Comparison of ENCODE assay signal across 8 cellular contexts in the genomic region with DNA sequence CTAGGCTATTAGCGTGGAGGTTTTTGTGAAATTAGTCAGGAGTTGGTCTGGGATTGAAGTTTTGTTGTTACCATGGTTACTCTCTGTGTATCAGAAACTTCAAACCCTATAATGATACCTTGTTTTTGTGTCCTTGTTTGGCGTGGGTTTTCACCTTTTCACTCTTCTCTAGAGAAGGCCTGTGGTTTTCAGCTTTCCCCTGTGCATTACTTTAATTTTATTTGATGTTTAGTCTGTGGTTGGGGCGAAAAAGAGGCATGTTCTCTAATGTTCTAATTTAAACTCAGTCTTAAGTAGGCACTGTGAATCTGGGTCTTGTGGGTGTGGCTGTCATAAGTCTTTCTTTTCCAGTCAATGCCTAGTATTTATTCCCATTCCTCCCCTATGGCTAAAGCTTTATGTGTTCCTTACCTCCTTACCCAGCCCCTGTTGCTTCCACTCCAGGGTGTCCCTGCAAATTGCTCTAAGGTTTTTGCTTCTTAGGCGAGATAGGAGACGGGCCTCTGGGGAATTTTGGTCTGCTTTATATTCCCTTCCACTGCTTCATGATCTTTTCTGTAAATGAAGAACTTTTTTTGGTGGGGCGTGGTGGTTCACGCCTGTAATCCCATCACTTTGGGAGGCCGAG.
DNase-seq lines count a peak whose midpoint lies in the region; ATAC-seq and TF ChIP-seq lines count a peak whose summit lies in the region.

No MANE protein-coding gene starts in this region.

- CTCF ChIA-PET in activated CD8-positive, alpha-beta memory T cell treated with anti-CD3 and anti-CD28 coated beads, Interleukin-2, amount 10 ng/mL, durations not matched to agents 7 days and 5 days (lab: Charles Lee) = no interaction called here

- TF ChIP-seq POLR2A in esophagus squamous epithelium (IDR thresholded peaks at IDR 0.05) = no peak

- no peaks in the 10 kb centered on the region for H3K27me3 Mint-ChIP-seq in activated CD8-positive, alpha-beta memory T cell treated with anti-CD3 and anti-CD28 coated beads, Interleukin-2, amount 10 ng/mL, durations not matched to agents 7 days and 5 days
- no peaks in the 10 kb centered on the region for H3K27me3 Mint-ChIP-seq in T-helper 17 cell
- H3K27me3 Mint-ChIP-seq in progenitor cell of endocrine pancreas = no peaks in the 10 kb centered on the region

- peaks cover 0 to 3% (median 0%) of the 10 kb centered on the region in 3 donors for H3K36me3 ChIP-seq in esophagus squamous epithelium

- peaks cover 6% of the 10 kb centered on the region for H3K36me3 Mint-ChIP-seq in activated CD8-positive, alpha-beta memory T cell treated with anti-CD3 and anti-CD28 coated beads, Interleukin-2, amount 10 ng/mL, durations not matched to agents 7 days and 5 days
- H3K36me3 Mint-ChIP-seq in T-helper 17 cell (ENCODE audit: low read depth) = peaks cover 2% of the 10 kb centered on the region
- peaks cover 12% of the 10 kb centered on the region for H3K36me3 Mint-ChIP-seq in progenitor cell of endocrine pancreas (ENCODE audit: insufficient read depth)

- ATAC-seq in activated CD8-positive, alpha-beta memory T cell treated with anti-CD3 and anti-CD28 coated beads, Interleukin-2, amount 10 ng/mL, durations not matched to agents 7 days and 5 days = peak; percentile 55
- ATAC-seq in HG02798 (IDR thresholded peaks at IDR 0.05; ENCODE audit: poor library complexity, unreplicated experiment) (peak; percentile 93), T-helper 17 cell (peak; percentile 91), right cardiac atrium (no peak)

- no peaks in the 10 kb centered on the region for H3K9me3 Mint-ChIP-seq in activated CD8-positive, alpha-beta memory T cell treated with anti-CD3 and anti-CD28 coated beads, Interleukin-2, amount 10 ng/mL, durations not matched to agents 7 days and 5 days (ENCODE audit: low read depth)
- no peaks in the 10 kb centered on the region for H3K9me3 Mint-ChIP-seq in progenitor cell of endocrine pancreas (ENCODE audit: low read depth)

- peaks cover 10% of the 10 kb centered on the region for H3K4me1 Mint-ChIP-seq in activated CD8-positive, alpha-beta memory T cell treated with anti-CD3 and anti-CD28 coated beads, Interleukin-2, amount 10 ng/mL, durations not matched to agents 7 days and 5 days
- H3K4me1 Mint-ChIP-seq in T-helper 17 cell (peaks cover 20% of the 10 kb centered on the region), progenitor cell of endocrine pancreas (ENCODE audit: low read depth) (peaks cover 4% of the 10 kb centered on the region)

- intact Hi-C loops in right cardiac atrium (cut with DNase I) (no loop called here), esophagus squamous epithelium (cut with DNase I) (no loop called here)

- H3K4me1 ChIP-seq in right cardiac atrium (ENCODE audit: control insufficient read depth, insufficient read depth, low read length) = no peaks in the 10 kb centered on the region
- H3K4me1 ChIP-seq in esophagus squamous epithelium = peaks cover 0 to 4% (median 0%) of the 10 kb centered on the region in 3 donors

- H3K27me3 ChIP-seq in right cardiac atrium (ENCODE audit: control insufficient read depth, insufficient read depth) (no peaks in the 10 kb centered on the region), esophagus squamous epithelium (no peaks in the 10 kb centered on the region)

- TF ChIP-seq CTCF in progenitor cell of endocrine pancreas (IDR thresholded peaks at IDR 0.05; ENCODE audit: unreplicated experiment) = no peak
- TF ChIP-seq CTCF in esophagus squamous epithelium (IDR thresholded peaks at IDR 0.05) = no peak

- H3K9me3 ChIP-seq in T-helper 17 cell (ENCODE audit: control insufficient read depth, low read length, poor library complexity, severe bottlenecking) (no peaks in the 10 kb centered on the region), right cardiac atrium (ENCODE audit: control insufficient read depth, low read length) (no peaks in the 10 kb centered on the region), esophagus squamous epithelium (no peaks in the 10 kb centered on the region)

- peak overlapping the region; percentile 34 for H3K27ac Mint-ChIP-seq in activated CD8-positive, alpha-beta memory T cell treated with anti-CD3 and anti-CD28 coated beads, Interleukin-2, amount 10 ng/mL, durations not matched to agents 7 days and 5 days
- H3K27ac Mint-ChIP-seq in T-helper 17 cell = peak overlapping the region; percentile 96
- peak overlapping the region; percentile 35 for H3K27ac Mint-ChIP-seq in progenitor cell of endocrine pancreas

- H3K4me3 ChIP-seq in right cardiac atrium (ENCODE audit: low read length) (no peak overlapping the region), esophagus squamous epithelium (no peak overlapping the region)

- DNase-seq in activated CD8-positive, alpha-beta memory T cell treated with anti-CD3 and anti-CD28 coated beads, Interleukin-2, amount 10 ng/mL, durations not matched to agents 7 days and 5 days = no peak
- no peak for DNase-seq in activated CD8-positive, alpha-beta memory T cell treated with anti-CD3 and anti-CD28 coated beads for 24 hours
- DNase-seq in T-helper 17 cell = no peak
- DNase-seq in progenitor cell of endocrine pancreas (ENCODE audit: low spot score, unreplicated experiment) = no peak
- DNase-seq in NCI-H187 treated with DMSO at 0.1 percent for 48 hours (lab: John Stamatoyannopoulos, UW) = no peak
- DNase-seq in right cardiac atrium = no peak
- DNase-seq in esophagus squamous epithelium (lab: John Stamatoyannopoulos, UW) = no peak

- 91% methylated on average over 8 of the region's 8 CpGs for WGBS in right cardiac atrium
- 69 to 78% methylated on average over 3 to 5 of the region's 8 CpGs for WGBS in esophagus squamous epithelium, 2 donors

- no peak overlapping the region for H3K4me3 Mint-ChIP-seq in activated CD8-positive, alpha-beta memory T cell treated with anti-CD3 and anti-CD28 coated beads, Interleukin-2, amount 10 ng/mL, durations not matched to agents 7 days and 5 days
- H3K4me3 Mint-ChIP-seq in T-helper 17 cell = peak overlapping the region; percentile 43
- H3K4me3 Mint-ChIP-seq in progenitor cell of endocrine pancreas (ENCODE audit: low read depth) = no peak overlapping the region

- H3K27ac ChIP-seq in right cardiac atrium (ENCODE audit: low read length) (no peak overlapping the region), esophagus squamous epithelium (no peak overlapping the region)

Comparison
In these comparisons a context has a peak if more than half of its experiments do, and no peak if none do; other contexts are left out.
1. ATAC-seq: peak in activated CD8-positive, alpha-beta memory T cell treated with anti-CD3 and anti-CD28 coated beads, Interleukin-2, amount 10 ng/mL, durations not matched to agents 7 days and 5 days (single experiment), HG02798 (single experiment) and T-helper 17 cell (single experiment); none in right cardiac atrium (0 of 2).
2. H3K27ac Mint-ChIP-seq: peak in every context shown above with its lines; median percentile 96 in T-helper 17 cell; 35 in progenitor cell of endocrine pancreas; 34 in activated CD8-positive, alpha-beta memory T cell treated with anti-CD3 and anti-CD28 coated beads, Interleukin-2, amount 10 ng/mL, durations not matched to agents 7 days and 5 days.